ENCODE assay signal across 31 cellular contexts in genomic region chr18:43077510-43078290, GRCh38. TPM values are rescaled to one million over a fixed set of nuclear protein-coding genes. Genes with fewer than 3 reads are reported as not detected.
"Had no signal": no experiment of that assay in that cellular context is flagged by ENCODE, and none has a peak within 500 bp of the region (broad histone marks: within the 10 kb centered on the region; RNA-seq: fewer than 3 reads in every experiment).

No MANE protein-coding gene starts in this region.

- H3K36me3 ChIP-seq: adrenal gland, heart left ventricle, right lobe of liver, WERI-Rb-1 had no signal

- H3K27me3 ChIP-seq: adrenal gland, body of pancreas, right lobe of liver, testis had no signal

- H3K4me3 ChIP-seq: adrenal gland, body of pancreas, heart left ventricle, right lobe of liver, testis had no signal

- H3K4me3 Mint-ChIP-seq: activated naive CD8-positive, alpha-beta T cell treated with anti-CD3 and anti-CD28 coated beads for 36 hours; immature natural killer cell; naive thymus-derived CD4-positive, alpha-beta T cell; neural crest cell; T-helper 17 cell had no signal

- H3K27ac Mint-ChIP-seq: activated naive CD8-positive, alpha-beta T cell treated with anti-CD3 and anti-CD28 coated beads for 36 hours; immature natural killer cell; naive thymus-derived CD4-positive, alpha-beta T cell; T-helper 17 cell had no signal

- H3K9me3 Mint-ChIP-seq: neural crest cell had no signal

- DNase-seq: activated CD4-positive, alpha-beta T cell treated with anti-CD3 and anti-CD28 coated beads for 48 hours; activated CD4-positive, alpha-beta T cell treated with anti-CD3 and anti-CD28 coated beads, Interleukin-2, amount 50 U/mL, for 48 hours; activated CD8-positive, alpha-beta memory T cell treated with anti-CD3 and anti-CD28 coated beads for 24 hours; activated effector memory CD4-positive, alpha-beta T cell treated with Interleukin-2 at 50 U/mL for 16 hours; activated naive CD4-positive, alpha-beta T cell treated with Interleukin-2 at 50 U/mL for 16 hours; activated naive CD8-positive, alpha-beta T cell treated with anti-CD3 and anti-CD28 coated beads for 36 hours; adrenal gland; aorta; body of pancreas; foreskin fibroblast; heart left ventricle; hypothalamus; immature natural killer cell; kidney; midbrain; naive thymus-derived CD4-positive, alpha-beta T cell; right lobe of liver; stimulated activated CD4-positive, alpha-beta T cell treated with anti-CD3 and anti-CD28 coated beads, Interleukin-2, amount 100 ng/mL, for 48 hours; stimulated activated naive CD8-positive, alpha-beta T cell treated with anti-CD3 and anti-CD28 coated beads, Interleukin-15, Interleukin-2, amounts not matched to agents 100 U/mL and 50 U/mL, for 24 hours; T-helper 17 cell; T1000; testis had no signal

- H3K9me3 ChIP-seq: adrenal gland, body of pancreas, heart left ventricle, right lobe of liver, testis had no signal

- H3K36me3 Mint-ChIP-seq: activated naive CD8-positive, alpha-beta T cell treated with anti-CD3 and anti-CD28 coated beads for 36 hours; immature natural killer cell; naive thymus-derived CD4-positive, alpha-beta T cell had no signal

- H3K4me1 Mint-ChIP-seq: activated naive CD8-positive, alpha-beta T cell treated with anti-CD3 and anti-CD28 coated beads for 36 hours; immature natural killer cell; naive thymus-derived CD4-positive, alpha-beta T cell; neural crest cell; T-helper 17 cell had no signal

- ATAC-seq: activated CD4-positive, CD25-positive, alpha-beta regulatory T cell treated with anti-CD3 and anti-CD28 coated beads, Interleukin-2, amount 50 U/mL, for 24 hours; body of pancreas; heart left ventricle; naive thymus-derived CD4-positive, alpha-beta T cell; right lobe of liver; stimulated activated naive CD8-positive, alpha-beta T cell treated with anti-CD3 and anti-CD28 coated beads, Interleukin-15, Interleukin-2, amounts not matched to agents 100 U/mL and 50 U/mL, for 24 hours; T-helper 17 cell had no signal

- H3K27ac ChIP-seq: adrenal gland, body of pancreas, heart left ventricle, right lobe of liver, testis, WERI-Rb-1 had no signal

- H3K27me3 Mint-ChIP-seq: activated naive CD8-positive, alpha-beta T cell treated with anti-CD3 and anti-CD28 coated beads for 36 hours; T-helper 17 cell had no signal

- H3K4me1 ChIP-seq: adrenal gland, body of pancreas, heart left ventricle, right lobe of liver, testis had no signal

RNA-seq across cellular contexts. Expression of gene RIT2, which starts 37.8 kb away (rescaled TPM):
- total RNA-seq: activated naive CD8-positive, alpha-beta T cell treated with anti-CD3 and anti-CD28 coated beads for 36 hours; aorta; body of pancreas; endothelial cell of umbilical vein; heart left ventricle; kidney; lower leg skin; naive thymus-derived CD4-positive, alpha-beta T cell; neural crest cell; osteoblast; posterior vena cava; renal cortical epithelial cell; right lobe of liver; skeletal muscle tissue; T-helper 17 cell; testis had no signal
